ENCODE assay signal across 11 cellular contexts in genomic region chr9:114207845-114208244, GRCh38.
"Had no signal": no experiment of that assay in that cellular context is flagged by ENCODE, and none has a peak within 500 bp of the region (broad histone marks: within the 10 kb centered on the region; RNA-seq: fewer than 3 reads in every experiment).

No MANE protein-coding gene starts in this region.

- H3K9me3 ChIP-seq: ovary, tibial nerve had no signal

- H3K9me3 Mint-ChIP-seq: neural progenitor cell; stimulated activated naive B cell treated with anti-CD40 and anti-IgM and Interleukin-4, amounts not matched to agents 10 μg/mL and 1 μg/mL and 100 μg/mL, for 72 hours had no signal

- ATAC-seq: stimulated activated naive B cell treated with anti-CD40 and anti-IgM and Interleukin-4, amounts not matched to agents 10 μg/mL and 1 μg/mL and 100 μg/mL, for 72 hours had no signal

- H3K27ac Mint-ChIP-seq: neural progenitor cell; stimulated activated naive B cell treated with anti-CD40 and anti-IgM and Interleukin-4, amounts not matched to agents 10 μg/mL and 1 μg/mL and 100 μg/mL, for 72 hours had no signal

- H3K4me2 ChIP-seq: hepatocyte, neural progenitor cell had no signal

- H3K27me3 ChIP-seq: hepatocyte, neural progenitor cell, ovary, tibial nerve had no signal

- H3K36me3 Mint-ChIP-seq: stimulated activated naive B cell treated with anti-CD40 and anti-IgM and Interleukin-4, amounts not matched to agents 10 μg/mL and 1 μg/mL and 100 μg/mL, for 72 hours had no signal

- H3K27ac ChIP-seq: hepatocyte, neural progenitor cell, ovary had no signal

- H3K9ac ChIP-seq: neural progenitor cell had no signal

- H3K4me3 Mint-ChIP-seq: neural progenitor cell; stimulated activated naive B cell treated with anti-CD40 and anti-IgM and Interleukin-4, amounts not matched to agents 10 μg/mL and 1 μg/mL and 100 μg/mL, for 72 hours had no signal

- H3K4me3 ChIP-seq: hepatocyte, neural progenitor cell, ovary, tibial nerve had no signal

- H3K4me1 Mint-ChIP-seq: stimulated activated naive B cell treated with anti-CD40 and anti-IgM and Interleukin-4, amounts not matched to agents 10 μg/mL and 1 μg/mL and 100 μg/mL, for 72 hours had no signal

- H2AFZ ChIP-seq: hepatocyte, neural progenitor cell had no signal

- DNase-seq: activated CD4-positive, alpha-beta T cell treated with anti-CD3 and anti-CD28 coated beads, Interleukin-2, amount 50 U/mL, for 4 hours; activated CD4-positive, CD25-positive, alpha-beta regulatory T cell treated with anti-CD3 and anti-CD28 coated beads, Interleukin-2, amount 50 U/mL, for 72 hours; activated naive CD4-positive, alpha-beta T cell treated with Interleukin-2 at 50 U/mL for 16 hours; activated T-cell treated with anti-CD3 and anti-CD28 coated beads for 4 hours; stimulated activated CD4-positive, alpha-beta T cell treated with anti-CD3 and anti-CD28 coated beads, Interleukin-15, amount 100 ng/mL, for 24 hours; stimulated activated CD4-positive, alpha-beta T cell treated with anti-CD3 and anti-CD28 coated beads, Interleukin-4, amount 100 ng/mL, for 1 hour; stimulated activated naive B cell treated with anti-CD40 and anti-IgM and Interleukin-4, amounts not matched to agents 10 μg/mL and 1 μg/mL and 100 μg/mL, for 72 hours had no signal

- H3K36me3 ChIP-seq: neural progenitor cell, ovary had no signal
